21 cellular contexts compared by ENCODE assay signal in genomic region chr4:75370582-75370981, GRCh38.
"Had no signal": no experiment of that assay in that cellular context is flagged by ENCODE, and none has a peak within 500 bp of the region (broad histone marks: within the 10 kb centered on the region; RNA-seq: fewer than 3 reads in every experiment).

No MANE protein-coding gene starts in this region.

- H3K27ac ChIP-seq: ascending aorta, colonic mucosa, foreskin keratinocyte, hepatocyte, lower lobe of right lung, parathyroid adenoma, right lobe of liver, suprapubic skin, transverse colon, uterus, VCaP had no signal

- H3K4me2 ChIP-seq: hepatocyte, smooth muscle cell had no signal

- H2AFZ ChIP-seq: hepatocyte, parathyroid adenoma had no signal

- H3K36me3 ChIP-seq: ascending aorta, colonic mucosa, lower lobe of right lung, right lobe of liver, suprapubic skin, transverse colon, uterus had no signal

- DNase-seq: activated CD4-positive, alpha-beta T cell treated with anti-CD3 and anti-CD28 coated beads, Interleukin-2, amount 50 U/mL, for 1 hour; activated CD4-positive, CD25-positive, alpha-beta regulatory T cell treated with anti-CD3 and anti-CD28 coated beads, Interleukin-2, amount 50 U/mL, for 72 hours; activated CD8-positive, alpha-beta memory T cell treated with anti-CD3 and anti-CD28 coated beads, Interleukin-2, amount 50 U/mL, for 48 hours; activated effector memory CD4-positive, alpha-beta T cell treated with anti-CD3 and anti-CD28 coated beads, Interleukin-2, amount 50 U/mL, for 16 hours; activated naive CD4-positive, alpha-beta T cell treated with anti-CD3 and anti-CD28 coated beads, Interleukin-2, amount 50 U/mL, for 16 hours; activated T-cell treated with anti-CD3 and anti-CD28 coated beads, Interleukin-2, amount 50 U/mL, for 72 hours; colonic mucosa; foreskin keratinocyte; lower lobe of right lung; right lobe of liver; stimulated activated CD4-positive, alpha-beta T cell treated with anti-CD3 and anti-CD28 coated beads, Interleukin-4, amount 100 ng/mL, for 1 hour; stimulated activated naive CD8-positive, alpha-beta T cell treated with anti-CD3 and anti-CD28 coated beads, Interleukin-15, amount 100 ng/mL, for 72 hours; transverse colon; uterus had no signal

- H3K4me3 ChIP-seq: ascending aorta, colonic mucosa, hepatocyte, lower lobe of right lung, right lobe of liver, smooth muscle cell, suprapubic skin, transverse colon, uterus had no signal

- H3K79me2 ChIP-seq: hepatocyte, parathyroid adenoma had no signal

- H3K27me3 ChIP-seq: ascending aorta, colonic mucosa, hepatocyte, right lobe of liver, suprapubic skin, transverse colon, uterus had no signal

- H3K9ac ChIP-seq: parathyroid adenoma had no signal

- H3K9me3 ChIP-seq: ascending aorta, colonic mucosa, lower lobe of right lung, right lobe of liver, suprapubic skin, transverse colon, uterus had no signal

- ATAC-seq: activated T-cell treated with anti-CD3 and anti-CD28 coated beads, Interleukin-2, amount 50 U/mL, for 72 hours; foreskin keratinocyte; lower lobe of right lung; natural killer cell treated with Interleukin-12 subunit alpha and Interleukin-12 subunit beta and Interleukin-15 and Interleukin-18, amount 100 ng/mL, for 72 hours; right lobe of liver; stimulated activated naive CD8-positive, alpha-beta T cell treated with anti-CD3 and anti-CD28 coated beads, Interleukin-15, amount 100 ng/mL, for 72 hours had no signal

- H3K4me1 ChIP-seq: ascending aorta, colonic mucosa, foreskin keratinocyte, lower lobe of right lung, parathyroid adenoma, right lobe of liver, suprapubic skin, uterus had no signal
